Comparison of ENCODE assay signal across 11 cellular contexts in the genomic region with DNA sequence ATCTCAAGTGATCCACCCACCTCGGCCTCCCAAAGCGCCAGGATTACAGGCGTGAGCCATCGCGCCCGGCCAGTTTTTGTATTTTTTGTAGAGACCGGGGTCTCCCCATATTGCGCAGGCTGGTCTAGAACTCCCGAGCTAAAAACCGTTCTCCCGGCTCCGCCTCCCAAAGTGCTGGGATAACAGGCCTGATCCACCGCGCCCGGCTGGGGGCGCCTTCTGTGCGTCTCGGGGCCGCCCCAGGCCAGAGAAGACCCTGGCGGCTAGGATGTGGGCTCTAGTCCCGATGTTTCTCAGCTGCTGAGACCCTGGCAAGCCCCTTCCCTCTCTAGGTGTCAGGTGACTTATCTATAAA. TPM values are rescaled to one million over a fixed set of nuclear protein-coding genes. Genes with fewer than 3 reads are reported as not detected.
DNase-seq lines count a peak whose midpoint lies in the region; ATAC-seq and TF ChIP-seq lines count a peak whose summit lies in the region.
"Had no signal": no experiment of that assay in that cellular context is flagged by ENCODE, and none has a peak within 500 bp of the region (broad histone marks: within the 10 kb centered on the region; RNA-seq: fewer than 3 reads in every experiment).

No MANE protein-coding gene starts in this region.

- H3K4me3 Mint-ChIP-seq in activated naive CD4-positive, alpha-beta T cell treated with anti-CD3 and anti-CD28 coated beads, Interleukin-2, amount 50 U/mL, for 24 hours: peak overlapping the region; percentile 39
- no peak overlapping the region for H3K4me3 Mint-ChIP-seq in activated naive CD4-positive, alpha-beta T cell treated with anti-CD3 and anti-CD28 coated beads for 36 hours
- peak overlapping the region; percentile 94 for H3K4me3 Mint-ChIP-seq in T-helper 17 cell

- no peak for ATAC-seq in T-helper 17 cell
- no peak for ATAC-seq in left cardiac atrium
- no peak for ATAC-seq in GM21360 (IDR thresholded peaks at IDR 0.05; ENCODE audit: unreplicated experiment)
- no peak for ATAC-seq in HG02588 (IDR thresholded peaks at IDR 0.05; ENCODE audit: unreplicated experiment)
- ATAC-seq: right lobe of liver had no signal

- no peak overlapping the region for H3K27ac Mint-ChIP-seq in activated naive CD4-positive, alpha-beta T cell treated with anti-CD3 and anti-CD28 coated beads, Interleukin-2, amount 50 U/mL, for 24 hours
- no peak overlapping the region for H3K27ac Mint-ChIP-seq in activated naive CD4-positive, alpha-beta T cell treated with anti-CD3 and anti-CD28 coated beads for 36 hours
- peak overlapping the region; percentile 97 for H3K27ac Mint-ChIP-seq in T-helper 17 cell

- H3K9me3 Mint-ChIP-seq in activated naive CD4-positive, alpha-beta T cell treated with anti-CD3 and anti-CD28 coated beads, Interleukin-2, amount 50 U/mL, for 24 hours: no peaks in the 10 kb centered on the region
- H3K9me3 Mint-ChIP-seq in activated naive CD4-positive, alpha-beta T cell treated with anti-CD3 and anti-CD28 coated beads for 36 hours: no peaks in the 10 kb centered on the region

- intact Hi-C loops in activated naive CD4-positive, alpha-beta T cell treated with anti-CD3 and anti-CD28 coated beads for 36 hours (cut with micrococcal nuclease): no loop called here
- intact Hi-C loops in left cardiac atrium (cut with DNase I): no loop called here

- peaks cover 6% of the 10 kb centered on the region for H3K36me3 Mint-ChIP-seq in activated naive CD4-positive, alpha-beta T cell treated with anti-CD3 and anti-CD28 coated beads, Interleukin-2, amount 50 U/mL, for 24 hours
- peaks cover 29% of the 10 kb centered on the region for H3K36me3 Mint-ChIP-seq in activated naive CD4-positive, alpha-beta T cell treated with anti-CD3 and anti-CD28 coated beads for 36 hours (ENCODE audit: low read depth)
- peaks cover 17% of the 10 kb centered on the region for H3K36me3 Mint-ChIP-seq in T-helper 17 cell (ENCODE audit: low read depth)

- CTCF ChIA-PET in activated naive CD4-positive, alpha-beta T cell treated with anti-CD3 and anti-CD28 coated beads for 36 hours (lab: Charles Lee): no interaction called here

- H3K4me1 Mint-ChIP-seq in activated naive CD4-positive, alpha-beta T cell treated with anti-CD3 and anti-CD28 coated beads, Interleukin-2, amount 50 U/mL, for 24 hours: peaks cover 52% of the 10 kb centered on the region
- H3K4me1 Mint-ChIP-seq in activated naive CD4-positive, alpha-beta T cell treated with anti-CD3 and anti-CD28 coated beads for 36 hours (ENCODE audit: low read depth): peaks cover 51% of the 10 kb centered on the region
- H3K4me1 Mint-ChIP-seq in T-helper 17 cell: peaks cover 37% of the 10 kb centered on the region

- TF ChIP-seq CTCF in fibroblast of villous mesenchyme (IDR thresholded peaks at IDR 0.05; ENCODE audit: insufficient read depth, low read depth, low read length): peak; percentile 19
- TF ChIP-seq CTCF in retinal pigment epithelial cell (conservative IDR thresholded peaks at IDR 0.05; ENCODE audit: low read depth, low read length): peak; percentile 28

- no peaks in the 10 kb centered on the region for H3K9me3 ChIP-seq in T-helper 17 cell (ENCODE audit: control insufficient read depth, low read length, poor library complexity, severe bottlenecking)
- H3K9me3 ChIP-seq: right lobe of liver, uterus had no signal

- H3K27me3 Mint-ChIP-seq in activated naive CD4-positive, alpha-beta T cell treated with anti-CD3 and anti-CD28 coated beads, Interleukin-2, amount 50 U/mL, for 24 hours: no peaks in the 10 kb centered on the region
- H3K27me3 Mint-ChIP-seq in activated naive CD4-positive, alpha-beta T cell treated with anti-CD3 and anti-CD28 coated beads for 36 hours (ENCODE audit: low read depth): no peaks in the 10 kb centered on the region
- no peaks in the 10 kb centered on the region for H3K27me3 Mint-ChIP-seq in T-helper 17 cell

- H3K4me3 ChIP-seq in fibroblast of villous mesenchyme (ENCODE audit: low read depth, low read length): no peak overlapping the region
- H3K4me3 ChIP-seq in retinal pigment epithelial cell (ENCODE audit: low read length): no peak overlapping the region
- H3K4me3 ChIP-seq: right lobe of liver, uterus had no signal

- no peak for DNase-seq in activated naive CD4-positive, alpha-beta T cell treated with anti-CD3 and anti-CD28 coated beads for 36 hours
- DNase-seq in T-helper 17 cell (no peak), fibroblast of villous mesenchyme (ENCODE audit: low read depth) (peak; percentile 12), retinal pigment epithelial cell (ENCODE audit: low read depth) (no peak), left cardiac atrium (no peak)
- DNase-seq: activated CD4-positive, alpha-beta T cell treated with anti-CD3 and anti-CD28 coated beads, Interleukin-2, amount 50 U/mL, for 48 hours; uterus had no signal

RNA-seq across cellular contexts. Expression of gene ARHGAP45, which starts 3.6 kb away (rescaled TPM):
- total RNA-seq in activated naive CD4-positive, alpha-beta T cell treated with anti-CD3 and anti-CD28 coated beads for 36 hours: 100 to 1,000 TPM; 123 to 136 TPM
- total RNA-seq in T-helper 17 cell (100 to 1,000 TPM; 603 to 646 TPM), fibroblast of villous mesenchyme (0.43 and 0.97 TPM in 2 replicates), left cardiac atrium (10 to 100 TPM; 10.6 to 12.6 TPM)

RNA-seq across cellular contexts. Expression of gene POLR2E, which starts 24.6 kb away (rescaled TPM):
- 100 to 1,000 TPM; 238 to 258 TPM for total RNA-seq in activated naive CD4-positive, alpha-beta T cell treated with anti-CD3 and anti-CD28 coated beads for 36 hours
- total RNA-seq in T-helper 17 cell (10 to 100 TPM; 63.8 to 81.4 TPM), fibroblast of villous mesenchyme (69.5 and 71.2 TPM in 2 replicates), left cardiac atrium (100 to 1,000 TPM; 142 to 143 TPM)

RNA-seq across cellular contexts. Expression of gene ABCA7, which starts 30.6 kb away (rescaled TPM):
- 10 to 100 TPM; 24.4 to 30.1 TPM for total RNA-seq in activated naive CD4-positive, alpha-beta T cell treated with anti-CD3 and anti-CD28 coated beads for 36 hours
- total RNA-seq in T-helper 17 cell (100 to 1,000 TPM; 107 to 112 TPM), fibroblast of villous mesenchyme (11.2 and 13.9 TPM in 2 replicates), left cardiac atrium (10 to 100 TPM in 1 of 2 donors, 1 to 10 TPM in 1; 7.7 to 10.0 TPM)

RNA-seq across cellular contexts. Expression of gene GPX4, which starts 33.2 kb away (rescaled TPM):
- total RNA-seq in activated naive CD4-positive, alpha-beta T cell treated with anti-CD3 and anti-CD28 coated beads for 36 hours: 100 to 1,000 TPM; 244 to 253 TPM
- 100 to 1,000 TPM; 184 to 187 TPM for total RNA-seq in T-helper 17 cell
- total RNA-seq in fibroblast of villous mesenchyme: 254 and 337 TPM in 2 replicates
- 100 to 1,000 TPM; 378 to 432 TPM for total RNA-seq in left cardiac atrium

RNA-seq across cellular contexts. Expression of gene CNN2, which starts 44.1 kb away (rescaled TPM):
- total RNA-seq in activated naive CD4-positive, alpha-beta T cell treated with anti-CD3 and anti-CD28 coated beads for 36 hours: 100 to 1,000 TPM; 104 TPM
- total RNA-seq in T-helper 17 cell: 100 to 1,000 TPM; 263 to 301 TPM
- total RNA-seq in fibroblast of villous mesenchyme: 508 and 544 TPM in 2 replicates
- total RNA-seq in left cardiac atrium: 10 to 100 TPM; 74.4 to 83.8 TPM

Comparison
In these comparisons a context has a peak if more than half of its experiments do, and no peak if none do; other contexts are left out.
1. RNA of gene ARHGAP45, which starts 3.6 kb away (total RNA-seq): 603 to 646 TPM in T-helper 17 cell and 123 to 136 TPM in activated naive CD4-positive, alpha-beta T cell treated with anti-CD3 and anti-CD28 coated beads for 36 hours; 10.6 to 12.6 TPM in left cardiac atrium and 0.43 to 0.97 TPM in fibroblast of villous mesenchyme; every median in the first group is over 4 times any median in the second.